In the genomic region with DNA sequence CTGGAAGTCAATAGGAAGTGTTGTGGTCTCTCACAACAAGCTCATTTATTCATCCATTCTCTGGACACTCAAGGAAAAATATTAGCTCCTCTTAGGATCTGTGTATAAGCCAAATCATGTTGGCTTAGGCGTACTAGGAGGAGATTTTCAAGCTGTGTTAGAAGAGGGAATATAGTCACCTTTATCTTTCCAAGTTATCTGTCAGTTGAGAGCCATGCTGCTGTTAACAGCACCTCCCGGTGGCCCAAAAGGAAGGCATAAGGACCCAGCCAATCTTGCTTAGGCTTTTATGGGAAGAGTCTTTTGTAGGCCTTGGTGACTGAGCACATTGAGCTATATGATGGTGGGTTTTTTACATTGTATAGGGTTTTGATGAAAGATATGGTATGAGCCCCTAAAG, we compare ENCODE assay signal across 11 cellular contexts.
DNase-seq lines count a peak whose midpoint lies in the region; ATAC-seq, FAIRE-seq and TF ChIP-seq lines count a peak whose summit lies in the region.
"Had no signal": no experiment of that assay in that cellular context is flagged by ENCODE, and none has a peak within 500 bp of the region (broad histone marks: within the 10 kb centered on the region; RNA-seq: fewer than 3 reads in every experiment).

No MANE protein-coding gene starts in this region.

- TF ChIP-seq POLR2A in NB4 (IDR thresholded peaks at IDR 0.05; ENCODE audit: extremely low read depth, insufficient read length) (no peak), testis (IDR thresholded peaks at IDR 0.05) (no peak)

- DNase-seq in DMS 273 (lab: John Stamatoyannopoulos, UW; ENCODE audit: unreplicated experiment) (peak; percentile 40), DMS 273 treated with DMSO at 0.1 percent for 48 hours (lab: John Stamatoyannopoulos, UW) (no peak), NB4 (ENCODE audit: low read depth) (peak; percentile 62), epithelial cell of proximal tubule (ENCODE audit: low read depth) (no peak), pancreas (no peak), NCI-H345 treated with DMSO at 0.1 percent for 48 hours (lab: John Stamatoyannopoulos, UW; ENCODE audit: unreplicated experiment) (no peak), testis (no peak), cortex of kidney (lab: John Stamatoyannopoulos, UW) (no peak)
- DNase-seq: activated CD8-positive, alpha-beta memory T cell treated with anti-CD3 and anti-CD28 coated beads for 24 hours; anterior cingulate cortex had no signal

- FAIRE-seq in pancreas (lab: Jason Lieb, UNC) = no peak
- FAIRE-seq: frontal cortex had no signal

- WGBS in pancreas, 2 donors = 79 to 85% methylated on average over 2 of the region's 2 CpGs
- 94 to 98% methylated on average over 2 of the region's 2 CpGs for WGBS in testis, 2 donors

- H3K4me3 ChIP-seq in NB4 (ENCODE audit: low read depth, low read length) (no peak overlapping the region), epithelial cell of proximal tubule (ENCODE audit: low read depth, low read length) (no peak overlapping the region), pancreas (no peak overlapping the region), testis (no peak overlapping the region)

- H3K27me3 ChIP-seq in pancreas = no peaks in the 10 kb centered on the region
- H3K27me3 ChIP-seq in testis = no peaks in the 10 kb centered on the region

- peak; percentile 64 for TF ChIP-seq CTCF in NB4 (IDR thresholded peaks at IDR 0.05; ENCODE audit: low read depth, low read length)
- peak; percentile 74 for TF ChIP-seq CTCF in epithelial cell of proximal tubule (conservative IDR thresholded peaks at IDR 0.05; ENCODE audit: low read depth, low read length)
- no peak for TF ChIP-seq CTCF in pancreas (IDR thresholded peaks at IDR 0.05)
- TF ChIP-seq CTCF in testis (IDR thresholded peaks at IDR 0.05) = no peak

- no peaks in the 10 kb centered on the region for H3K36me3 ChIP-seq in pancreas
- no peaks in the 10 kb centered on the region for H3K36me3 ChIP-seq in testis (ENCODE audit: low read depth, missing control alignments)

- intact Hi-C loops in pancreas (cut with DNase I) = no loop called here
- intact Hi-C loops in testis (cut with DNase I; ENCODE audit: low total_unique reads) = no loop called here

- H3K9me3 ChIP-seq in pancreas = no peaks in the 10 kb centered on the region
- no peaks in the 10 kb centered on the region for H3K9me3 ChIP-seq in testis

- peak in 3 of 4 donors; percentile 15 to 60 (median 53) for ATAC-seq in pancreas

- peaks cover 0 to 7% (median 6%) of the 10 kb centered on the region in 3 donors for H3K4me1 ChIP-seq in pancreas
- peaks cover 34% of the 10 kb centered on the region for H3K4me1 ChIP-seq in testis

- H3K27ac ChIP-seq in pancreas = no peak overlapping the region
- no peak overlapping the region for H3K27ac ChIP-seq in testis

Comparison
In these comparisons a context has a peak if more than half of its experiments do, and no peak if none do; other contexts are left out.
1. DNase-seq: peak in DMS 273 (single experiment) and NB4 (single experiment); none in DMS 273 treated with DMSO at 0.1 percent for 48 hours (single experiment), epithelial cell of proximal tubule (single experiment), pancreas (0 of 6), NCI-H345 treated with DMSO at 0.1 percent for 48 hours (single experiment), testis (single experiment) and cortex of kidney (single experiment).
2. CTCF ChIP-seq: peak in NB4 (single experiment) and epithelial cell of proximal tubule (single experiment); none in pancreas (0 of 4) and testis (0 of 3).